Comparison of ENCODE assay signal across 8 cellular contexts in the genomic region with DNA sequence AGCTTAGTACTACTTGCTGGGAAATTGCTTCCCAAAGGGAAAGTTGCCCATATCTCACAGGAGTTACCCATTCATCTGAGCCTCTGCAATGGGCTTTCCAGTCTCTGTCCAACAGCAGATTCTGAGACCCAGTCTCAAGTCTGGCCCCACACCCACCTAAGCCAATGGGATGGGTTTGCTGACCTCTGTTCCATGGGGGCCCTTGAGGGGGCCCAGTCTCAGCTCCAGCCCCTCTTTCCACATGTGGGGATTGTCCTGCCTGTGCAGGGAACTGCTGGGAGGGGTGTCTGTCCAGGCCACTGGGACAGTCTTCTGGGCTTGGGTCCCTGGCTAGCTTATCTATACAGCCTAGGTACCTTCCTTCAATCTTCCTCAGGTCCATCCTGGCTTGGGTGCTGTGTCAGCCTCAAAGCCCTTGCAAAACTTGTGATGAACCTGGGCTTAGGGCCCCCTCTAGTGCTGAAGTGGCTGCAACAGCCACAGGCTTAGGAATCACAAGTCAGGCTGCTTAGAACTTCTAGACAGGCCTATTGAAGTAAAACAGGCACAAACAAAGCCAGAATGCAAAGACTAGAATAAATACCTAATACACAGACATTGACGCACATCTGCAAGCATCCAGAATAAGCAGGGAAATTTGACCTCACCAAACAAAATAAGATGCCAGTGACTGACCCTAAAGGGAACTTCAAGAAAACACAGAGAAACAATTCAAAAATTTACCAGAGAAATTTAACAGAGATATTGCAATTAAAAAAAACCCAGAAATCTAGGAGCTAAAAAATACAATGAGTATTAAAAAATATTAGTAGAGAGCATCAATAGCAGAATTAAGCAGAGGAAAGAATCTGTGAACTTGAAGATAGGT. TPM values are rescaled to one million over a fixed set of nuclear protein-coding genes. Genes with fewer than 3 reads are reported as not detected.
A peak's percentile ranks its signal among the peaks of the same experiment; 100 is the strongest.
DNase-seq lines count a peak whose midpoint lies in the region; ATAC-seq and TF ChIP-seq lines count a peak whose summit lies in the region.

No MANE protein-coding gene starts in this region.

- H3K4me1 ChIP-seq in SK-N-SH (ENCODE audit: control insufficient read depth in 1 of 2, insufficient read depth in 2 of 2, low read depth in 1 of 2, low read length in 1 of 2), result 0 out of 4 replicates have a peak, but pooled peaks cover 0 to 4% of the 10 kb centered on the region in 2 experiments

- TF ChIP-seq RAD21 in SK-N-SH (IDR thresholded peaks at IDR 0.05; ENCODE audit: low read length), result peak; percentile 89

- H3K27ac ChIP-seq in SK-N-SH (ENCODE audit: low read depth in 2 of 2, low read length in 1 of 2), result no peak overlapping the region

- H3K27me3 ChIP-seq in SK-N-SH (ENCODE audit: insufficient read depth), result no peaks in the 10 kb centered on the region

- no peaks in the 10 kb centered on the region for H3K79me2 ChIP-seq in SK-N-SH (ENCODE audit: insufficient read depth)

- H3K9me3 Mint-ChIP-seq in activated naive CD4-positive, alpha-beta T cell treated with anti-CD3 and anti-CD28 coated beads, Interleukin-2, amount 50 U/mL, for 72 hours, result no peaks in the 10 kb centered on the region

- H3K36me3 ChIP-seq in SK-N-SH (replicated peaks in 1 of 2; ENCODE audit: control insufficient read depth in 1 of 2, insufficient read depth in 2 of 2, low read length in 1 of 2), result no peaks in the 10 kb centered on the region

- no peaks in the 10 kb centered on the region for H3F3A ChIP-seq in SK-N-SH (replicated peaks; ENCODE audit: insufficient read depth)

- H3K36me3 Mint-ChIP-seq in activated naive CD4-positive, alpha-beta T cell treated with anti-CD3 and anti-CD28 coated beads, Interleukin-2, amount 50 U/mL, for 72 hours, result no peaks in the 10 kb centered on the region

- H3K9me2 ChIP-seq in SK-N-SH, result no peaks in the 10 kb centered on the region

- no peak overlapping the region for H3K27ac Mint-ChIP-seq in activated naive CD4-positive, alpha-beta T cell treated with anti-CD3 and anti-CD28 coated beads, Interleukin-2, amount 50 U/mL, for 72 hours

- POLR2A ChIA-PET in SK-N-SH (lab: Yijun Ruan, JAX), result interaction anchor here (0.9 kb wide), 1 partner anchor 70 kb away, joined by 3 read pairs; no protein-coding TSS in a partner anchor

- intact Hi-C loops in left cardiac atrium (cut with DNase I), result loop anchor here in 1 of 2 donors (5.0 kb wide), 1 partner anchor 143 kb away; no protein-coding TSS in a partner anchor

- no peak for TF ChIP-seq EP300 in SK-N-SH (IDR thresholded peaks at IDR 0.05; ENCODE audit: borderline replicate concordance in 1 of 2, low read depth in 1 of 2, low read length in 1 of 2)

- DNase-seq in GM10266 (ENCODE audit: extremely low spot score) (peak; percentile 66), GOT3 (lab: John Stamatoyannopoulos, UW) (peak; percentile 19), SK-N-SH (peak; percentile 63), left cardiac atrium (peak; percentile 50), skeletal muscle cell (ENCODE audit: low read depth) (peak; percentile 47), midbrain (lab: John Stamatoyannopoulos, UW) (no peak)
- peak in 1 of 2 donors; percentile 43 for DNase-seq in activated naive CD4-positive, alpha-beta T cell treated with anti-CD3 and anti-CD28 coated beads, Interleukin-2, amount 50 U/mL, for 72 hours (ENCODE audit: low spot score in 2 of 2)

- 54% methylated on average over 1 of the region's 1 CpG for WGBS in SK-N-SH (ENCODE audit: low lambda C conversion rate)

- peak; percentile 70 to 77 for ATAC-seq in activated naive CD4-positive, alpha-beta T cell treated with anti-CD3 and anti-CD28 coated beads, Interleukin-2, amount 50 U/mL, for 72 hours
- peak; percentile 91 to 92 for ATAC-seq in left cardiac atrium

- no peak overlapping the region for H3K9ac ChIP-seq in SK-N-SH

- H2AFZ ChIP-seq in SK-N-SH (ENCODE audit: low read depth), result peak overlapping the region; percentile 60; the same call in 1 of the 2 replicates

- H4K20me1 ChIP-seq in SK-N-SH (ENCODE audit: insufficient read depth), result no peaks in the 10 kb centered on the region

- no peak overlapping the region for H3K4me2 ChIP-seq in SK-N-SH

- H3K4me3 ChIP-seq in SK-N-SH (ENCODE audit: low read depth in 2 of 2, low read length in 1 of 2), result no peak overlapping the region; a peak in 1 of 4 replicates
- no peak overlapping the region for H3K4me3 ChIP-seq in skeletal muscle cell (ENCODE audit: low read depth, low read length)

- peak; percentile 82 for TF ChIP-seq CTCF in GM10266 (IDR thresholded peaks at IDR 0.05; ENCODE audit: control insufficient read depth, insufficient read depth, low read depth, missing control alignments)
- peak; percentile 82 for TF ChIP-seq CTCF in LNCAP (IDR thresholded peaks at IDR 0.05)
- peak; percentile 80 for TF ChIP-seq CTCF in SK-N-SH (IDR thresholded peaks at IDR 0.05)

- CTCF ChIA-PET in SK-N-SH (lab: Yijun Ruan, JAX), result interaction anchor here (0.6 to 2.7 kb wide), 7 partner anchors 10 to 457 kb away, joined by 3 to 15 read pairs (median 3); no protein-coding TSS in a partner anchor

- no peaks in the 10 kb centered on the region for H3K9me3 ChIP-seq in SK-N-SH

TF ChIP-seq in SK-N-SH, 30 proteins besides CTCF, POLR2A, EP300 and RAD21:
- TF ChIP-seq, protein P1, sequence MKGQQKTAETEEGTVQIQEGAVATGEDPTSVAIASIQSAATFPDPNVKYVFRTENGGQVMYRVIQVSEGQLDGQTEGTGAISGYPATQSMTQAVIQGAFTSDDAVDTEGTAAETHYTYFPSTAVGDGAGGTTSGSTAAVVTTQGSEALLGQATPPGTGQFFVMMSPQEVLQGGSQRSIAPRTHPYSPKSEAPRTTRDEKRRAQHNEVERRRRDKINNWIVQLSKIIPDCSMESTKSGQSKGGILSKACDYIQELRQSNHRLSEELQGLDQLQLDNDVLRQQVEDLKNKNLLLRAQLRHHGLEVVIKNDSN (IDR thresholded peaks at IDR 0.05; ENCODE audit: borderline replicate concordance, low read depth), result no peak
- TF ChIP-seq SMC3 (IDR thresholded peaks at IDR 0.05; ENCODE audit: low read depth, low read length), result peak; percentile 58

RNA-seq across cellular contexts. Expression of a gene that starts 11.7 kb away (rescaled TPM):
- polyA plus RNA-seq in SK-N-SH (2012; rRNA removed), result 20.5 and 22.0 TPM in 2 replicates
- polyA plus RNA-seq in SK-N-SH (2012; cell fraction: cytosol; rRNA removed), result 24.9 and 25.5 TPM in 2 replicates
- polyA plus RNA-seq in SK-N-SH (2012; cell fraction: nucleus; rRNA removed), result 11.6 and 21.6 TPM in 2 replicates
- total RNA-seq in activated naive CD4-positive, alpha-beta T cell treated with anti-CD3 and anti-CD28 coated beads, Interleukin-2, amount 50 U/mL, for 72 hours, result 10 to 100 TPM; 72.3 to 88.0 TPM
- total RNA-seq in left cardiac atrium, result 10 to 100 TPM; 21.6 to 28.2 TPM

RNA-seq across cellular contexts. Expression of a gene that starts 33.1 kb away (rescaled TPM):
- not detected in 2 replicates for polyA plus RNA-seq in SK-N-SH (2012; rRNA removed)
- not detected in 2 replicates for polyA plus RNA-seq in SK-N-SH (2012; cell fraction: cytosol; rRNA removed)
- polyA plus RNA-seq in SK-N-SH (2012; cell fraction: nucleus; rRNA removed), result not detected in 2 replicates
- not detected for total RNA-seq in activated naive CD4-positive, alpha-beta T cell treated with anti-CD3 and anti-CD28 coated beads, Interleukin-2, amount 50 U/mL, for 72 hours
- not detected for total RNA-seq in left cardiac atrium
